ENCODE assay signal across 14 cellular contexts in genomic region chr22:25238058-25238457, GRCh38. TPM values are rescaled to one million over a fixed set of nuclear protein-coding genes. Genes with fewer than 3 reads are reported as not detected.
"Had no signal": no experiment of that assay in that cellular context is flagged by ENCODE, and none has a peak within 500 bp of the region (broad histone marks: within the 10 kb centered on the region; RNA-seq: fewer than 3 reads in every experiment).

No MANE protein-coding gene starts in this region.

RNA-seq across cellular contexts. Expression of gene CRYBB2, which starts 18.6 kb away (rescaled TPM):
- total RNA-seq: activated CD4-positive, alpha-beta memory T cell treated with anti-CD3 and anti-CD28 coated beads for 36 hours; activated CD4-positive, alpha-beta T cell treated with anti-CD3 and anti-CD28 coated beads, Interleukin-2, amount 10 ng/mL, durations not matched to agents 24 days and 14 days; activated CD8-positive, alpha-beta memory T cell treated with anti-CD3 and anti-CD28 coated beads for 36 hours; activated CD8-positive, alpha-beta T cell treated with anti-CD3 and anti-CD28 coated beads for 36 hours; activated naive CD4-positive, alpha-beta T cell treated with anti-CD3 and anti-CD28 coated beads for 36 hours; activated naive CD4-positive, alpha-beta T cell treated with anti-CD3 and anti-CD28 coated beads, Interleukin-2, amount 50 U/mL, for 72 hours; activated naive CD8-positive, alpha-beta T cell treated with anti-CD3 and anti-CD28 coated beads for 36 hours; activated T-helper 1 cell treated with anti-CD3 and anti-CD28 coated beads, Interleukin-12 subunit alpha, Interleukin-12 subunit beta, Interleukin-2, Interleukin-4 antibody, amounts not matched to agents 30 ng/mL and 10 ng/mL and 1 ng/mL, durations not matched to agents 14 hours and 24 hours and 36 hours; adrenal gland; astrocyte; body of pancreas; cardiac septum; cerebellum had no signal

RNA-seq across cellular contexts. Expression of gene CRYBB3, which starts 38.4 kb away (rescaled TPM):
- total RNA-seq: activated CD8-positive, alpha-beta T cell treated with anti-CD3 and anti-CD28 coated beads for 36 hours; activated naive CD4-positive, alpha-beta T cell treated with anti-CD3 and anti-CD28 coated beads for 36 hours; activated T-helper 17 cell treated with anti-CD3 and anti-CD28 coated beads, Interleukin-2, amount 50 U/mL, for 72 hours; body of pancreas; cardiac septum; cerebellum had no signal
